In genomic region chr1:1842360-1843146, GRCh38 we compare ENCODE assay signal across 11 cellular contexts. TPM values are rescaled to one million over a fixed set of nuclear protein-coding genes. Genes with fewer than 3 reads are reported as not detected.
DNase-seq lines count a peak whose midpoint lies in the region; ATAC-seq and TF ChIP-seq lines count a peak whose summit lies in the region.
"Had no signal": no experiment of that assay in that cellular context is flagged by ENCODE, and none has a peak within 500 bp of the region (broad histone marks: within the 10 kb centered on the region; RNA-seq: fewer than 3 reads in every experiment).

No MANE protein-coding gene starts in this region.

- no peak for DNase-seq in activated CD4-positive, alpha-beta memory T cell treated with anti-CD3 and anti-CD28 coated beads for 36 hours
- no peak for DNase-seq in activated CD4-positive, alpha-beta memory T cell treated with anti-CD3 and anti-CD28 coated beads, Interleukin-2, amount 10 ng/mL, durations not matched to agents 7 days and 5 days
- DNase-seq in NCI-H187 (lab: John Stamatoyannopoulos, UW) (peak; percentile 80 to 81), LoVo (ENCODE audit: low spot score) (no peak)
- DNase-seq in activated naive CD4-positive, alpha-beta T cell treated with anti-CD3 and anti-CD28 coated beads for 36 hours: no peak
- DNase-seq: left cardiac atrium had no signal

- ATAC-seq in stimulated activated memory B cell treated with anti-CD40 and anti-IgM and Interleukin-4, amounts not matched to agents 10 μg/mL and 1 μg/mL and 100 μg/mL, for 72 hours: peak; percentile 66
- ATAC-seq in GM19035 (IDR thresholded peaks at IDR 0.05; ENCODE audit: unreplicated experiment): no peak
- ATAC-seq: left cardiac atrium had no signal

- H3K36me3 Mint-ChIP-seq in activated CD4-positive, alpha-beta memory T cell treated with anti-CD3 and anti-CD28 coated beads for 36 hours: peaks cover 3% of the 10 kb centered on the region
- H3K36me3 Mint-ChIP-seq in activated CD4-positive, alpha-beta memory T cell treated with anti-CD3 and anti-CD28 coated beads, Interleukin-2, amount 10 ng/mL, durations not matched to agents 7 days and 5 days (ENCODE audit: low read depth): peaks cover 25% of the 10 kb centered on the region
- H3K36me3 Mint-ChIP-seq in brain: peaks cover 50% of the 10 kb centered on the region
- peaks cover 15% of the 10 kb centered on the region for H3K36me3 Mint-ChIP-seq in stimulated activated memory B cell treated with anti-CD40 and anti-IgM and Interleukin-4, amounts not matched to agents 10 μg/mL and 1 μg/mL and 100 μg/mL, for 72 hours
- peaks cover 7% of the 10 kb centered on the region for H3K36me3 Mint-ChIP-seq in activated naive CD4-positive, alpha-beta T cell treated with anti-CD3 and anti-CD28 coated beads for 36 hours (ENCODE audit: low read depth)

- no peak for TF ChIP-seq CTCF in brain (conservative IDR thresholded peaks at IDR 0.05)

- peaks cover 47% of the 10 kb centered on the region for H3K4me1 Mint-ChIP-seq in activated CD4-positive, alpha-beta memory T cell treated with anti-CD3 and anti-CD28 coated beads for 36 hours (ENCODE audit: low read depth)
- peaks cover 23% of the 10 kb centered on the region for H3K4me1 Mint-ChIP-seq in activated CD4-positive, alpha-beta memory T cell treated with anti-CD3 and anti-CD28 coated beads, Interleukin-2, amount 10 ng/mL, durations not matched to agents 7 days and 5 days
- peaks cover 70% of the 10 kb centered on the region for H3K4me1 Mint-ChIP-seq in brain
- peaks cover 73% of the 10 kb centered on the region for H3K4me1 Mint-ChIP-seq in stimulated activated memory B cell treated with anti-CD40 and anti-IgM and Interleukin-4, amounts not matched to agents 10 μg/mL and 1 μg/mL and 100 μg/mL, for 72 hours
- peaks cover 58% of the 10 kb centered on the region for H3K4me1 Mint-ChIP-seq in activated naive CD4-positive, alpha-beta T cell treated with anti-CD3 and anti-CD28 coated beads for 36 hours (ENCODE audit: low read depth)

- no peaks in the 10 kb centered on the region for H3K27me3 Mint-ChIP-seq in activated CD4-positive, alpha-beta memory T cell treated with anti-CD3 and anti-CD28 coated beads for 36 hours
- no peaks in the 10 kb centered on the region for H3K27me3 Mint-ChIP-seq in activated CD4-positive, alpha-beta memory T cell treated with anti-CD3 and anti-CD28 coated beads, Interleukin-2, amount 10 ng/mL, durations not matched to agents 7 days and 5 days
- no peaks in the 10 kb centered on the region for H3K27me3 Mint-ChIP-seq in brain
- no peaks in the 10 kb centered on the region for H3K27me3 Mint-ChIP-seq in stimulated activated memory B cell treated with anti-CD40 and anti-IgM and Interleukin-4, amounts not matched to agents 10 μg/mL and 1 μg/mL and 100 μg/mL, for 72 hours
- H3K27me3 Mint-ChIP-seq in activated naive CD4-positive, alpha-beta T cell treated with anti-CD3 and anti-CD28 coated beads for 36 hours (ENCODE audit: low read depth): no peaks in the 10 kb centered on the region
- H3K27me3 Mint-ChIP-seq: activated naive CD8-positive, alpha-beta T cell had no signal

- no peaks in the 10 kb centered on the region for H3K9me3 Mint-ChIP-seq in activated CD4-positive, alpha-beta memory T cell treated with anti-CD3 and anti-CD28 coated beads for 36 hours
- H3K9me3 Mint-ChIP-seq in activated CD4-positive, alpha-beta memory T cell treated with anti-CD3 and anti-CD28 coated beads, Interleukin-2, amount 10 ng/mL, durations not matched to agents 7 days and 5 days: no peaks in the 10 kb centered on the region
- no peaks in the 10 kb centered on the region for H3K9me3 Mint-ChIP-seq in brain
- H3K9me3 Mint-ChIP-seq in stimulated activated memory B cell treated with anti-CD40 and anti-IgM and Interleukin-4, amounts not matched to agents 10 μg/mL and 1 μg/mL and 100 μg/mL, for 72 hours: no peaks in the 10 kb centered on the region
- no peaks in the 10 kb centered on the region for H3K9me3 Mint-ChIP-seq in activated naive CD4-positive, alpha-beta T cell treated with anti-CD3 and anti-CD28 coated beads for 36 hours
- H3K9me3 Mint-ChIP-seq: T-helper 2 cell treated with Interferon-gamma antibody and Interleukin-4, amounts not matched to agents 5 μg/mL and 100 μg/mL, for 36 hours had no signal

- CTCF ChIA-PET in activated CD4-positive, alpha-beta memory T cell treated with anti-CD3 and anti-CD28 coated beads for 36 hours (lab: Charles Lee): no interaction called here
- CTCF ChIA-PET in activated CD4-positive, alpha-beta memory T cell treated with anti-CD3 and anti-CD28 coated beads, Interleukin-2, amount 10 ng/mL, durations not matched to agents 7 days and 5 days (lab: Charles Lee): interaction anchor here (0.9 kb wide), 1 partner anchor 63 kb away, joined by 3 read pairs; no protein-coding TSS in a partner anchor
- CTCF ChIA-PET in activated naive CD4-positive, alpha-beta T cell treated with anti-CD3 and anti-CD28 coated beads for 36 hours (lab: Charles Lee): no interaction called here

- peak overlapping the region; percentile 42 for H3K27ac Mint-ChIP-seq in activated CD4-positive, alpha-beta memory T cell treated with anti-CD3 and anti-CD28 coated beads for 36 hours
- H3K27ac Mint-ChIP-seq in activated CD4-positive, alpha-beta memory T cell treated with anti-CD3 and anti-CD28 coated beads, Interleukin-2, amount 10 ng/mL, durations not matched to agents 7 days and 5 days: no peak overlapping the region
- H3K27ac Mint-ChIP-seq in brain: peak overlapping the region in 4 of 5 experiments; percentile 32 to 92 (median 74)
- peak overlapping the region; percentile 83 for H3K27ac Mint-ChIP-seq in stimulated activated memory B cell treated with anti-CD40 and anti-IgM and Interleukin-4, amounts not matched to agents 10 μg/mL and 1 μg/mL and 100 μg/mL, for 72 hours
- H3K27ac Mint-ChIP-seq in activated naive CD4-positive, alpha-beta T cell treated with anti-CD3 and anti-CD28 coated beads for 36 hours: no peak overlapping the region

- no peak overlapping the region for H3K4me3 Mint-ChIP-seq in activated CD4-positive, alpha-beta memory T cell treated with anti-CD3 and anti-CD28 coated beads for 36 hours
- H3K4me3 Mint-ChIP-seq in activated CD4-positive, alpha-beta memory T cell treated with anti-CD3 and anti-CD28 coated beads, Interleukin-2, amount 10 ng/mL, durations not matched to agents 7 days and 5 days: no peak overlapping the region
- peak overlapping the region in 2 of 5 experiments; percentile 17 to 39 for H3K4me3 Mint-ChIP-seq in brain
- peak overlapping the region; percentile 44 for H3K4me3 Mint-ChIP-seq in stimulated activated memory B cell treated with anti-CD40 and anti-IgM and Interleukin-4, amounts not matched to agents 10 μg/mL and 1 μg/mL and 100 μg/mL, for 72 hours
- no peak overlapping the region for H3K4me3 Mint-ChIP-seq in activated naive CD4-positive, alpha-beta T cell treated with anti-CD3 and anti-CD28 coated beads for 36 hours

- POLR2A ChIA-PET in activated CD4-positive, alpha-beta memory T cell treated with anti-CD3 and anti-CD28 coated beads for 36 hours (lab: Charles Lee): no interaction called here
- POLR2A ChIA-PET in activated CD4-positive, alpha-beta memory T cell treated with anti-CD3 and anti-CD28 coated beads, Interleukin-2, amount 10 ng/mL, durations not matched to agents 7 days and 5 days (lab: Charles Lee): no interaction called here

- intact Hi-C loops in activated CD4-positive, alpha-beta memory T cell treated with anti-CD3 and anti-CD28 coated beads for 36 hours (cut with micrococcal nuclease): loop anchor here (5.0 kb wide), 1 partner anchor 35 kb away; no protein-coding TSS in a partner anchor
- intact Hi-C loops in activated naive CD4-positive, alpha-beta T cell treated with anti-CD3 and anti-CD28 coated beads for 36 hours (cut with micrococcal nuclease): loop anchor here (5.0 kb wide), 1 partner anchor 45 kb away; no protein-coding TSS in a partner anchor

RNA-seq across cellular contexts. Expression of gene GNB1, which starts 48.3 kb away (rescaled TPM):
- 100 to 1,000 TPM; 396 to 403 TPM for total RNA-seq in activated CD4-positive, alpha-beta memory T cell treated with anti-CD3 and anti-CD28 coated beads for 36 hours
- 100 to 1,000 TPM; 428 to 431 TPM for total RNA-seq in activated CD4-positive, alpha-beta memory T cell treated with anti-CD3 and anti-CD28 coated beads, Interleukin-2, amount 10 ng/mL, durations not matched to agents 7 days and 5 days
- polyA plus RNA-seq in brain (ENCODE audit: insufficient read depth, low read depth, low replicate concordance): 689 TPM
- 100 to 1,000 TPM; 326 to 351 TPM for total RNA-seq in activated naive CD4-positive, alpha-beta T cell treated with anti-CD3 and anti-CD28 coated beads for 36 hours

Comparison
In these comparisons a context has a peak if more than half of its experiments do, and no peak if none do; other contexts are left out.
1. H3K27ac Mint-ChIP-seq: peak in activated CD4-positive, alpha-beta memory T cell treated with anti-CD3 and anti-CD28 coated beads for 36 hours (single experiment), brain (4 of 5) and stimulated activated memory B cell treated with anti-CD40 and anti-IgM and Interleukin-4, amounts not matched to agents 10 μg/mL and 1 μg/mL and 100 μg/mL, for 72 hours (single experiment); none in activated CD4-positive, alpha-beta memory T cell treated with anti-CD3 and anti-CD28 coated beads, Interleukin-2, amount 10 ng/mL, durations not matched to agents 7 days and 5 days (single experiment) and activated naive CD4-positive, alpha-beta T cell treated with anti-CD3 and anti-CD28 coated beads for 36 hours (single experiment).
2. DNase-seq: peak in NCI-H187 (2 of 2); none in activated CD4-positive, alpha-beta memory T cell treated with anti-CD3 and anti-CD28 coated beads for 36 hours (single experiment), activated CD4-positive, alpha-beta memory T cell treated with anti-CD3 and anti-CD28 coated beads, Interleukin-2, amount 10 ng/mL, durations not matched to agents 7 days and 5 days (single experiment), activated naive CD4-positive, alpha-beta T cell treated with anti-CD3 and anti-CD28 coated beads for 36 hours (single experiment) and LoVo (single experiment).